Comparison of ENCODE assay signal across 1 cellular context in genomic region chr2:37414470-37414949, GRCh38.
TF ChIP-seq lines count a peak whose summit lies in the region.

No MANE protein-coding gene starts in this region.

TF ChIP-seq in GM12878, 131 proteins besides CTCF, POLR2A, EP300 and RAD21 (continued from another document and continues in another):
- TF ChIP-seq SUPT20H (IDR thresholded peaks at IDR 0.05; ENCODE audit: borderline replicate concordance, control insufficient read depth, low read depth, low read length) (no peak), ZNF24 (IDR thresholded peaks at IDR 0.05) (peak; percentile 36; the same call in 1 of the 2 replicates), BCL11A (IDR thresholded peaks at IDR 0.05; ENCODE audit: low read depth, low read length) (no peak), MYC (IDR thresholded peaks at IDR 0.05; ENCODE audit: insufficient read depth, insufficient read length, insufficient replicate concordance, low read length, severe bottlenecking) (no peak), SKIL (IDR thresholded peaks at IDR 0.05; ENCODE audit: low read depth, poor library complexity, severe bottlenecking) (peak; percentile 62), RELA (IDR thresholded peaks at IDR 0.05; ENCODE audit: borderline replicate concordance, partially characterized antibody) (no peak), ETV6 (conservative IDR thresholded peaks at IDR 0.05 in 1 of 2, IDR thresholded peaks at IDR 0.05 in 1 of 2; ENCODE audit: borderline replicate concordance in 1 of 2, low read depth in 1 of 2) (no peak), FOS (IDR thresholded peaks at IDR 0.05; ENCODE audit: borderline replicate concordance, extremely low read depth, insufficient read length) (no peak), ASH2L (IDR thresholded peaks at IDR 0.05; ENCODE audit: borderline replicate concordance, low read depth) (no peak), ZNF217 (IDR thresholded peaks at IDR 0.05) (no peak), SMC3 (IDR thresholded peaks at IDR 0.05; ENCODE audit: borderline replicate concordance, low read length) (peak; percentile 99), SPI1 (IDR thresholded peaks at IDR 0.05; ENCODE audit: borderline replicate concordance, insufficient read depth, low read depth, low read length) (no peak), ZNF207 (IDR thresholded peaks at IDR 0.05; ENCODE audit: borderline replicate concordance) (no peak), RAD51 (IDR thresholded peaks at IDR 0.05) (peak; percentile 22; the same call in 1 of the 2 replicates), HDAC6 (IDR thresholded peaks at IDR 0.05; ENCODE audit: unreplicated experiment) (no peak), RFX5 (IDR thresholded peaks at IDR 0.05; ENCODE audit: low read depth, low read length) (no peak), E2F8 (IDR thresholded peaks at IDR 0.05; ENCODE audit: low read depth, partially characterized antibody) (no peak), YY1 (IDR thresholded peaks at IDR 0.05; ENCODE audit: low read depth, low read length) (peak; percentile 59; the same call in 1 of the 2 replicates), FOXM1 (IDR thresholded peaks at IDR 0.05; ENCODE audit: low read depth, low read length) (peak; percentile 72; the same call in 1 of the 2 replicates), POLR2AphosphoS2 (IDR thresholded peaks at IDR 0.05; ENCODE audit: low read depth, low read length) (no peak), ZBTB33 (IDR thresholded peaks at IDR 0.05) (no peak), LARP7 (IDR thresholded peaks at IDR 0.05) (no peak), EGR1 (IDR thresholded peaks at IDR 0.05; ENCODE audit: borderline replicate concordance in 1 of 2, low read depth in 2 of 2, low read length in 2 of 2) (no peak), IRF5 (IDR thresholded peaks at IDR 0.05; ENCODE audit: borderline replicate concordance) (no peak), CEBPB (IDR thresholded peaks at IDR 0.05; ENCODE audit: borderline replicate concordance in 1 of 2, low read depth in 2 of 2, low read length in 2 of 2) (no peak), NR2C1 (IDR thresholded peaks at IDR 0.05) (no peak), FOXK2 (IDR thresholded peaks at IDR 0.05) (no peak), JUND (IDR thresholded peaks at IDR 0.05; ENCODE audit: low read depth, low read length) (no peak), TBL1XR1 (IDR thresholded peaks at IDR 0.05; ENCODE audit: low read depth, low read length) (no peak), ZNF622 (IDR thresholded peaks at IDR 0.05) (no peak), SUZ12 (IDR thresholded peaks at IDR 0.05; ENCODE audit: unreplicated experiment) (no peak), IKZF1 (conservative IDR thresholded peaks at IDR 0.05) (no peak), YBX1 (IDR thresholded peaks at IDR 0.05) (no peak), MEF2A (IDR thresholded peaks at IDR 0.05; ENCODE audit: insufficient read depth, low read depth, low read length) (peak; percentile 55; the same call in 1 of the 2 replicates), TCF3 (IDR thresholded peaks at IDR 0.05; ENCODE audit: borderline replicate concordance, insufficient read depth, low read depth, low read length) (no peak), KDM1A (IDR thresholded peaks at IDR 0.05; ENCODE audit: borderline replicate concordance) (no peak), ZBED1 (IDR thresholded peaks at IDR 0.05; ENCODE audit: borderline replicate concordance) (no peak), CHD4 (IDR thresholded peaks at IDR 0.05) (no peak), POLR2AphosphoS5 (IDR thresholded peaks at IDR 0.05; ENCODE audit: low read length) (no peak), CUX1 (IDR thresholded peaks at IDR 0.05; ENCODE audit: insufficient replicate concordance, low read depth, low read length) (no peak), NBN (IDR thresholded peaks at IDR 0.05) (no peak), NR2C2 (IDR thresholded peaks at IDR 0.05; ENCODE audit: borderline replicate concordance, control insufficient read depth, insufficient read length, low read depth) (no peak), MLLT1 (IDR thresholded peaks at IDR 0.05) (no peak), PML (IDR thresholded peaks at IDR 0.05; ENCODE audit: low read length) (no peak), E2F4 (IDR thresholded peaks at IDR 0.05; ENCODE audit: low read depth, low read length) (no peak), SP1 (IDR thresholded peaks at IDR 0.05; ENCODE audit: low read depth, low read length) (no peak)
